In the genomic region with DNA sequence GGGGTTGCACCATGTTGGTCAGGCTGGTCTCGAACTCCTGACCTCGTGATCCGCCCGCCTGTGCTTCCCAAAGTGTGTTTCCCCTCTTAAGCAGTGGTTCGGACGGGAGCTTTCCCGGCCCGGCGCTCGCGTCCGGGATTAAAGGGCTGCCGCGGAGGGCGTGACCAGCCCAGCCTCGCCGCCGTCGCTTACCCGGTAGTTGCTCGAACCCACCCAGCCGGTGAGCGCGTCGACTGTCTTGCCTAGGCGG, we compare ENCODE assay signal across 8 cellular contexts. TPM values are rescaled to one million over a fixed set of nuclear protein-coding genes. Genes with fewer than 3 reads are reported as not detected.
DNase-seq lines count a peak whose midpoint lies in the region; ATAC-seq, FAIRE-seq and TF ChIP-seq lines count a peak whose summit lies in the region.

No MANE protein-coding gene starts in this region.

- peak overlapping the region; percentile 82 for H2AFZ ChIP-seq in KMS-11 (ENCODE audit: low read depth)

- no peaks in the 10 kb centered on the region for H3K27me3 Mint-ChIP-seq in activated naive CD4-positive, alpha-beta T cell treated with anti-CD3 and anti-CD28 coated beads, Interleukin-2, amount 50 U/mL, for 24 hours

- H3K36me3 ChIP-seq in KMS-11 (ENCODE audit: insufficient read depth) (no peaks in the 10 kb centered on the region), sigmoid colon (no peaks in the 10 kb centered on the region)

- H3K9me3 ChIP-seq in sigmoid colon: no peaks in the 10 kb centered on the region

- peaks cover 14% of the 10 kb centered on the region for H3K4me1 Mint-ChIP-seq in activated naive CD4-positive, alpha-beta T cell treated with anti-CD3 and anti-CD28 coated beads, Interleukin-2, amount 50 U/mL, for 24 hours

- no peaks in the 10 kb centered on the region for H3K27me3 ChIP-seq in KMS-11 (ENCODE audit: insufficient read depth, low read depth)
- H3K27me3 ChIP-seq in sigmoid colon: no peaks in the 10 kb centered on the region

- FAIRE-seq in frontal cortex (lab: Jason Lieb, UNC): no peak

- H3K4me3 ChIP-seq in KMS-11 (IDR thresholded peaks at IDR 0.05; ENCODE audit: insufficient read depth, low read depth, low read length): no peak overlapping the region
- H3K4me3 ChIP-seq in sigmoid colon: peak overlapping the region; percentile 69 to 94 (median 83)

- peak overlapping the region; percentile 80 for H3K27ac Mint-ChIP-seq in activated naive CD4-positive, alpha-beta T cell treated with anti-CD3 and anti-CD28 coated beads, Interleukin-2, amount 50 U/mL, for 24 hours

- H3K36me3 Mint-ChIP-seq in activated naive CD4-positive, alpha-beta T cell treated with anti-CD3 and anti-CD28 coated beads, Interleukin-2, amount 50 U/mL, for 24 hours: no peaks in the 10 kb centered on the region

- peak; percentile 49 for ATAC-seq in GM21786 (IDR thresholded peaks at IDR 0.05; ENCODE audit: unreplicated experiment)
- peak; percentile 65 to 88 for ATAC-seq in left cardiac atrium

- no peaks in the 10 kb centered on the region for H4K20me1 ChIP-seq in KMS-11 (ENCODE audit: insufficient read depth)

- H3K9me3 Mint-ChIP-seq in activated naive CD4-positive, alpha-beta T cell treated with anti-CD3 and anti-CD28 coated beads, Interleukin-2, amount 50 U/mL, for 24 hours: no peaks in the 10 kb centered on the region

- peaks cover 11% of the 10 kb centered on the region for H3K79me2 ChIP-seq in KMS-11 (ENCODE audit: insufficient read depth, low read depth)

- TF ChIP-seq EP300 in sigmoid colon (IDR thresholded peaks at IDR 0.05): no peak

- intact Hi-C loops in left cardiac atrium (cut with DNase I): loop anchor here in 1 of 2 donors (2.0 to 5.0 kb wide), 2 partner anchors 70 to 81 kb away; no protein-coding TSS in a partner anchor
- intact Hi-C loops in sigmoid colon (cut with DNase I): loop anchor here (5.0 to 10.0 kb wide), 2 partner anchors 275 to 1143 kb away; partner anchors contain the start of genes DYNC1LI1 and UBP1

- peaks cover 16% of the 10 kb centered on the region for H3K4me1 ChIP-seq in KMS-11 (ENCODE audit: low read depth, poor library complexity, severe bottlenecking)
- peaks cover 0 to 16% (median 12%) of the 10 kb centered on the region in 4 donors for H3K4me1 ChIP-seq in sigmoid colon

- H3K4me2 ChIP-seq in KMS-11: peak overlapping the region; percentile 77; the same call in 1 of the 2 replicates

- DNase-seq in GM03348 (ENCODE audit: low spot score) (peak; percentile 73), left cardiac atrium (peak; percentile 76), sigmoid colon (peak; percentile 84), frontal cortex (ENCODE audit: low spot score in 2 of 2) (no peak), SK-N-DZ (ENCODE audit: low spot score) (no peak)

- H3K27ac ChIP-seq in KMS-11 (peak overlapping the region; percentile 70), sigmoid colon (peak overlapping the region; percentile 96 to 99 (median 96))

- H3K9ac ChIP-seq in KMS-11: peak overlapping the region; percentile 84

- peak overlapping the region; percentile 97 for H3K4me3 Mint-ChIP-seq in activated naive CD4-positive, alpha-beta T cell treated with anti-CD3 and anti-CD28 coated beads, Interleukin-2, amount 50 U/mL, for 24 hours

- TF ChIP-seq POLR2A in sigmoid colon (IDR thresholded peaks at IDR 0.05): no peak

- WGBS in sigmoid colon, 2 donors: 0 to 1% methylated on average over 26 of the region's 26 CpGs

- no peak for TF ChIP-seq CTCF in KMS-11 (conservative IDR thresholded peaks at IDR 0.05; ENCODE audit: low read depth, low read length)
- TF ChIP-seq CTCF in sigmoid colon (IDR thresholded peaks at IDR 0.05): no peak

RNA-seq across cellular contexts. Expression of gene CLASP2, which starts 0.5 kb away (rescaled TPM):
- total RNA-seq in left cardiac atrium: 10 to 100 TPM; 52.9 to 61.4 TPM
- total RNA-seq in sigmoid colon: 100 to 1,000 TPM in 1 of 4 donors, 10 to 100 TPM in 3; 77.7 to 122 (median 94.5) TPM
- 10 to 100 TPM in 1 of 3 donors, 1 to 10 TPM in 2; 4.8 to 12.5 (median 6.0) TPM for polyA plus RNA-seq in sigmoid colon
- 1,092 TPM for total RNA-seq in frontal cortex
- 49.0 and 62.3 TPM in 2 replicates for polyA plus RNA-seq in SK-N-DZ (2014; cell fraction: cytosol; rRNA removed)
- polyA plus RNA-seq in SK-N-DZ (2014; cell fraction: nucleus; rRNA removed): 182 and 220 TPM in 2 replicates

Comparison
In these comparisons a context has a peak if more than half of its experiments do, and no peak if none do; other contexts are left out.
1. DNase-seq: peak in GM03348 (single experiment), left cardiac atrium (single experiment) and sigmoid colon (single experiment); none in frontal cortex (0 of 2) and SK-N-DZ (single experiment).